Comparison of ENCODE assay signal across 12 cellular contexts in the genomic region with DNA sequence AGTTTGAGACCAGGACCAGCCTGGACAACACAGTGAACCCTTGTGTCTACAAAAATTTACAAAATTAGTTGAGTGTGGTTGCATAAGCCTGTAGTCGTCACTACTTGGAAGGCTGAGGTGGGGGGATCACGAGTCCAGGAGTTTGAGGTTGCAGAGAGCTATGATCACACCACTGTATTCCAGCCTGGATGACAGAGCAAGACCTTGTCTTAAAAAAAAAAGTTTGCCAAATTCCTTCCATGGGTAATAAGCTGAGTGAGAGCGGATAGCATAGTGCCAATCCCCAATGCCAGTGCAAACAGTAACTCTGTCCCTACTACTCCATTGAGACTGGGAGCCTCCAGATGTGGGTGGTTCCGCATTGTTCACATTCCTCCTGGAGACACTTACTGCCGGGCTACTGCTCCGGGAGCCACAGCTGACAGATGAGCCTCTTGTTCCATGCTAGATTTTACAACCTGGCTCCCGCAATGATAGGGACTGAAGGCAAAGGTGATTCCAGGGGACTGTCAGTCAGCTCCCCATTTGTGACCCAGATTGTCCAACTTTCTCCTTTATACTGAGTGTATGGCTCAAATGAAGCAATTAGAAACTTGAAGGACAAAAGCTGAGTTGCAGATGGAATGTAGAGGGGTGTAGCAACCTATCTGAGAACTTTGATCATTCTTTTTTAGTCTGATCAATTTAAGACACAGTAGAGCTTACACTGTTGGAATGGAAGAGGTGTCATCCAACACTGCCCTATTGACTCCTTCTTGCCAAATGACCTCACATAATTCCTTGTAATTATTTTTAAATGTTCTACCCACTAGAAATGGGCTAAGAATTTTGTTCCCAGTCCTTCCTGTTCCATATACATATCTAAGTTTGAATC. TPM values are rescaled to one million over a fixed set of nuclear protein-coding genes. Genes with fewer than 3 reads are reported as not detected.
A peak's percentile ranks its signal among the peaks of the same experiment; 100 is the strongest.
DNase-seq lines count a peak whose midpoint lies in the region; ATAC-seq and TF ChIP-seq lines count a peak whose summit lies in the region.
"Had no signal": no experiment of that assay in that cellular context is flagged by ENCODE, and none has a peak within 500 bp of the region (broad histone marks: within the 10 kb centered on the region; RNA-seq: fewer than 3 reads in every experiment).

No MANE protein-coding gene starts in this region.

- intact Hi-C loops in heart left ventricle (cut with DNase I) (loop anchor here in 2 of 10 donors (10.0 kb wide), 2 partner anchors 84 to 114 kb away; no protein-coding TSS in a partner anchor), spleen (cut with DNase I; ENCODE audit: low total_unique reads) (no loop called here)
- intact Hi-C loops in activated CD4-positive, alpha-beta memory T cell treated with anti-CD3 and anti-CD28 coated beads for 36 hours (cut with micrococcal nuclease), result no loop called here

- H3K27ac ChIP-seq in SJCRH30, result peak overlapping the region; percentile 20; the same call in 1 of the 2 replicates
- H3K27ac ChIP-seq in heart left ventricle, result no peak overlapping the region
- H3K27ac ChIP-seq in spleen, result no peak overlapping the region
- H3K27ac ChIP-seq: PC-9 had no signal

- TF ChIP-seq POLR2A in heart left ventricle (IDR thresholded peaks at IDR 0.05) (no peak), spleen (IDR thresholded peaks at IDR 0.05) (no peak)

- TF ChIP-seq CTCF in heart left ventricle (IDR thresholded peaks at IDR 0.05) (no peak), spleen (IDR thresholded peaks at IDR 0.05 in 8 of 11, conservative IDR thresholded peaks at IDR 0.05 in 3 of 11) (no peak)

- no peaks in the 10 kb centered on the region for H3K4me1 Mint-ChIP-seq in activated CD4-positive, alpha-beta memory T cell treated with anti-CD3 and anti-CD28 coated beads for 36 hours (ENCODE audit: low read depth)

- POLR2A ChIA-PET in activated CD4-positive, alpha-beta memory T cell treated with anti-CD3 and anti-CD28 coated beads for 36 hours (lab: Charles Lee), result no interaction called here

- no peaks in the 10 kb centered on the region for H3K9me3 ChIP-seq in SJCRH30 (replicated peaks)
- H3K9me3 ChIP-seq in heart left ventricle, result no peaks in the 10 kb centered on the region
- H3K9me3 ChIP-seq in skeletal muscle satellite cell (replicated peaks; ENCODE audit: low read length), result no peaks in the 10 kb centered on the region
- no peaks in the 10 kb centered on the region for H3K9me3 ChIP-seq in spleen

- no peaks in the 10 kb centered on the region for H3K9me3 Mint-ChIP-seq in activated CD4-positive, alpha-beta memory T cell treated with anti-CD3 and anti-CD28 coated beads for 36 hours

- no peaks in the 10 kb centered on the region for H3K36me3 Mint-ChIP-seq in activated CD4-positive, alpha-beta memory T cell treated with anti-CD3 and anti-CD28 coated beads for 36 hours

- H3K4me2 ChIP-seq in skeletal muscle satellite cell (ENCODE audit: low read length), result peak overlapping the region; percentile 64
- H3K4me2 ChIP-seq: PC-9 had no signal

- DNase-seq in GM04503 (ENCODE audit: low read depth), result peak; percentile 81
- DNase-seq in SJCRH30, result peak; percentile 49 to 51
- DNase-seq in heart left ventricle, result no peak
- no peak for DNase-seq in activated CD4-positive, alpha-beta memory T cell treated with anti-CD3 and anti-CD28 coated beads for 36 hours
- DNase-seq in activated CD4-positive, alpha-beta T cell treated with anti-CD3 and anti-CD28 coated beads for 48 hours, result no peak
- DNase-seq in spleen, result no peak
- DNase-seq: activated CD4-positive, alpha-beta T cell treated with anti-CD3 and anti-CD28 coated beads for 1 hour; activated naive CD4-positive, alpha-beta T cell treated with Interleukin-2 at 50 U/mL for 16 hours; NCI-H146 had no signal

- H3K4me3 ChIP-seq in SJCRH30 (no peak overlapping the region), heart left ventricle (no peak overlapping the region), skeletal muscle satellite cell (ENCODE audit: low read length) (peak overlapping the region; percentile 11), spleen (no peak overlapping the region)
- H3K4me3 ChIP-seq: PC-9 had no signal

- CTCF ChIA-PET in activated CD4-positive, alpha-beta memory T cell treated with anti-CD3 and anti-CD28 coated beads for 36 hours (lab: Charles Lee), result no interaction called here

- no peak overlapping the region for H3K27ac Mint-ChIP-seq in activated CD4-positive, alpha-beta memory T cell treated with anti-CD3 and anti-CD28 coated beads for 36 hours

- H3K4me3 Mint-ChIP-seq in activated CD4-positive, alpha-beta memory T cell treated with anti-CD3 and anti-CD28 coated beads for 36 hours, result no peak overlapping the region

- H3K27me3 Mint-ChIP-seq in activated CD4-positive, alpha-beta memory T cell treated with anti-CD3 and anti-CD28 coated beads for 36 hours, result peaks cover 10% of the 10 kb centered on the region

- H3K27me3 ChIP-seq in SJCRH30 (no peaks in the 10 kb centered on the region), heart left ventricle (no peaks in the 10 kb centered on the region), skeletal muscle satellite cell (ENCODE audit: control insufficient read depth, insufficient read depth, low read length) (no peaks in the 10 kb centered on the region), spleen (replicated peaks in 1 of 7) (peaks cover 0 to 33% (median 0%) of the 10 kb centered on the region in 7 donors)

- H3K4me1 ChIP-seq in SJCRH30 (peaks cover 13% of the 10 kb centered on the region), heart left ventricle (peaks cover 0 to 14% (median 0%) of the 10 kb centered on the region in 12 donors), skeletal muscle satellite cell (ENCODE audit: control insufficient read depth, insufficient read depth, low read length) (peaks cover 23% of the 10 kb centered on the region), spleen (no peaks in the 10 kb centered on the region)

- H3K36me3 ChIP-seq in SJCRH30 (no peaks in the 10 kb centered on the region), heart left ventricle (peaks cover 0 to 2% (median 0%) of the 10 kb centered on the region in 9 donors), skeletal muscle satellite cell (ENCODE audit: insufficient read depth, low read length) (peaks cover 9% of the 10 kb centered on the region), spleen (no peaks in the 10 kb centered on the region)

- H3K9ac ChIP-seq in skeletal muscle satellite cell (ENCODE audit: low read depth, low read length), result peak overlapping the region; percentile 62

- WGBS in heart left ventricle, 4 donors, result 38 to 61% (median 49%) methylated on average over 7 of the region's 7 CpGs
- 68 to 81% (median 78%) methylated on average over 7 of the region's 7 CpGs for WGBS in spleen, 5 donors

- ATAC-seq in heart left ventricle, result peak; percentile 55 to 65 (median 64)
- ATAC-seq in HG03196 (IDR thresholded peaks at IDR 0.05; ENCODE audit: unreplicated experiment), result no peak

RNA-seq across cellular contexts. Expression of a gene that starts 13.4 kb away (rescaled TPM):
- total RNA-seq in SJCRH30 (2014; rRNA removed; shearing (Covaris generic)), result 15.5 and 18.7 TPM in 2 replicates
- total RNA-seq in heart left ventricle (10 to 100 TPM in 3 of 9 donors, 1 to 10 TPM in 6; 4.0 to 23.2 (median 9.2) TPM), spleen (10 to 100 TPM; 22.5 to 37.2 (median 28.7) TPM)
- polyA plus RNA-seq in heart left ventricle (1 to 10 TPM; 1.9 to 4.4 TPM), spleen (1 to 10 TPM; 2.2 to 3.2 (median 2.8) TPM)
- 148 and 178 TPM in 2 replicates for total RNA-seq in skeletal muscle satellite cell (2012; rRNA removed)
- total RNA-seq in activated CD4-positive, alpha-beta memory T cell treated with anti-CD3 and anti-CD28 coated beads for 36 hours, result 1 to 10 TPM; 3.2 to 3.4 TPM

Comparison
In these comparisons a context has a peak if more than half of its experiments do, and no peak if none do; other contexts are left out.
1. DNase-seq: peak in GM04503 (single experiment) and SJCRH30 (2 of 2); none in heart left ventricle (0 of 5), activated CD4-positive, alpha-beta memory T cell treated with anti-CD3 and anti-CD28 coated beads for 36 hours (single experiment), activated CD4-positive, alpha-beta T cell treated with anti-CD3 and anti-CD28 coated beads for 48 hours (single experiment) and spleen (single experiment).